In genomic region chr5:139299477-139299876, GRCh38 we compare ENCODE assay signal across 2 cellular contexts.
TF ChIP-seq lines count a peak whose summit lies in the region.

No MANE protein-coding gene starts in this region.

TF ChIP-seq in A549, 52 proteins besides CTCF, POLR2A, EP300 and RAD21 (continued from another document):
- TF ChIP-seq HES2 (IDR thresholded peaks at IDR 0.05), result no peak
- no peak for TF ChIP-seq MYC (IDR thresholded peaks at IDR 0.05; ENCODE audit: borderline replicate concordance, low read length)
- TF ChIP-seq PHF8 (IDR thresholded peaks at IDR 0.05; ENCODE audit: borderline replicate concordance, low read depth), result no peak
- no peak for TF ChIP-seq CEBPB (IDR thresholded peaks at IDR 0.05)
- TF ChIP-seq JUN (IDR thresholded peaks at IDR 0.05), result no peak
- no peak for TF ChIP-seq MAZ (IDR thresholded peaks at IDR 0.05; ENCODE audit: borderline replicate concordance, low read depth, low read length)

TF ChIP-seq in GM12891, 5 proteins besides CTCF, POLR2A, EP300 and RAD21 (continued from another document):
- TF ChIP-seq POLR2AphosphoS5 (IDR thresholded peaks at IDR 0.05; ENCODE audit: low read depth, low read length) (no peak; the same call in 1 of the 2 replicates), POU2F2 (IDR thresholded peaks at IDR 0.05; ENCODE audit: low read depth, low read length) (no peak), SPI1 (IDR thresholded peaks at IDR 0.05; ENCODE audit: low read depth, low read length) (no peak)
